Comparison of ENCODE assay signal across 8 cellular contexts in genomic region chr15:20204177-20204866, GRCh38.
DNase-seq lines count a peak whose midpoint lies in the region; ATAC-seq, FAIRE-seq and TF ChIP-seq lines count a peak whose summit lies in the region.
"Not testable (repeated sequence)": the region's sequence is repeated elsewhere in the genome, so short reads cannot be mapped to it uniquely, and the experiment has no call there.

No MANE protein-coding gene starts in this region.

- peak; percentile 46 for FAIRE-seq in RCC 7860 (lab: Jason Lieb, UNC)

- not testable (repeated sequence) for H3K4me1 Mint-ChIP-seq in activated CD8-positive, alpha-beta T cell treated with anti-CD3 and anti-CD28 coated beads for 36 hours (ENCODE audit: low read depth)

- H3K4me3 Mint-ChIP-seq in activated CD8-positive, alpha-beta T cell treated with anti-CD3 and anti-CD28 coated beads for 36 hours, result not testable (repeated sequence)

- not testable (repeated sequence) for H3K27ac Mint-ChIP-seq in activated CD8-positive, alpha-beta T cell treated with anti-CD3 and anti-CD28 coated beads for 36 hours

- CTCF ChIA-PET in activated CD8-positive, alpha-beta T cell treated with anti-CD3 and anti-CD28 coated beads for 36 hours (lab: Charles Lee), result not testable (repeated sequence)

- not testable (repeated sequence) for TF ChIP-seq CTCF in activated CD8-positive, alpha-beta T cell treated with anti-CD3 and anti-CD28 coated beads for 36 hours (IDR thresholded peaks at IDR 0.05)

- POLR2A ChIA-PET in activated CD8-positive, alpha-beta T cell treated with anti-CD3 and anti-CD28 coated beads for 36 hours (lab: Charles Lee), result not testable (repeated sequence)

- not testable (repeated sequence) for H3K36me3 Mint-ChIP-seq in activated CD8-positive, alpha-beta T cell treated with anti-CD3 and anti-CD28 coated beads for 36 hours (ENCODE audit: low read depth)

- not testable (repeated sequence) for H3K9me3 Mint-ChIP-seq in activated CD8-positive, alpha-beta T cell treated with anti-CD3 and anti-CD28 coated beads for 36 hours

- ATAC-seq in activated CD8-positive, alpha-beta T cell treated with anti-CD3 and anti-CD28 coated beads for 36 hours, result peak; percentile 30
- ATAC-seq in esophagus mucosa, result peak; percentile 15

- DNase-seq in A172 (ENCODE audit: low spot score) (peak; percentile 8), H4 (ENCODE audit: low spot score) (peak; percentile 6), M059J (ENCODE audit: low read depth) (peak; percentile 47), RCC 7860 (ENCODE audit: low spot score) (peak; percentile 72), kidney tubule cell (ENCODE audit: low spot score) (peak; percentile 81), renal cortical epithelial cell (ENCODE audit: low read depth) (peak; percentile 8)
- not testable (repeated sequence) for DNase-seq in activated CD8-positive, alpha-beta T cell treated with anti-CD3 and anti-CD28 coated beads for 36 hours

- intact Hi-C loops in activated CD8-positive, alpha-beta T cell treated with anti-CD3 and anti-CD28 coated beads for 36 hours (cut with micrococcal nuclease), result not testable (repeated sequence)

- not testable (repeated sequence) for H3K27me3 Mint-ChIP-seq in activated CD8-positive, alpha-beta T cell treated with anti-CD3 and anti-CD28 coated beads for 36 hours
